In genomic region chr2:223949241-223949640, GRCh38 we compare ENCODE assay signal across 14 cellular contexts. TPM values are rescaled to one million over a fixed set of nuclear protein-coding genes. Genes with fewer than 3 reads are reported as not detected.
DNase-seq lines count a peak whose midpoint lies in the region; ATAC-seq and TF ChIP-seq lines count a peak whose summit lies in the region.
"Had no signal": no experiment of that assay in that cellular context is flagged by ENCODE, and none has a peak within 500 bp of the region (broad histone marks: within the 10 kb centered on the region; RNA-seq: fewer than 3 reads in every experiment).

No MANE protein-coding gene starts in this region.

- no peak overlapping the region for H3K4me3 ChIP-seq in esophagus squamous epithelium
- H3K4me3 ChIP-seq in coronary artery: no peak overlapping the region
- H3K4me3 ChIP-seq: pancreas, thoracic aorta had no signal

- no peak for ATAC-seq in activated T-cell treated with anti-CD3 and anti-CD28 coated beads, Interleukin-2, amount 50 U/mL, for 4 hours
- ATAC-seq in HG03175 (IDR thresholded peaks at IDR 0.05; ENCODE audit: unreplicated experiment): peak; percentile 11
- ATAC-seq in GM19351 (IDR thresholded peaks at IDR 0.05; ENCODE audit: unreplicated experiment): no peak
- ATAC-seq: pancreas had no signal

- H3K27me3 ChIP-seq in esophagus squamous epithelium: no peaks in the 10 kb centered on the region
- H3K27me3 ChIP-seq: pancreas had no signal

- H3K27ac ChIP-seq in VCaP: peak overlapping the region; percentile 77
- H3K27ac ChIP-seq in esophagus squamous epithelium: no peak overlapping the region
- no peak overlapping the region for H3K27ac ChIP-seq in coronary artery
- H3K27ac ChIP-seq: pancreas, thoracic aorta had no signal

- intact Hi-C loops in esophagus squamous epithelium (cut with DNase I): no loop called here

- H3K9me3 ChIP-seq in esophagus squamous epithelium: no peaks in the 10 kb centered on the region
- H3K9me3 ChIP-seq: pancreas, thoracic aorta had no signal

- H3K36me3 ChIP-seq in esophagus squamous epithelium: no peaks in the 10 kb centered on the region
- H3K36me3 ChIP-seq: pancreas, thoracic aorta had no signal

- H3K36me3 Mint-ChIP-seq in activated T-cell treated with anti-CD3 and anti-CD28 coated beads, Interleukin-2, amount 50 U/mL, for 24 hours (ENCODE audit: low read depth): peaks cover 7% of the 10 kb centered on the region
- H3K36me3 Mint-ChIP-seq in activated T-cell treated with anti-CD3 and anti-CD28 coated beads, Interleukin-2, amount 50 U/mL, for 4 hours (ENCODE audit: insufficient read depth): no peaks in the 10 kb centered on the region
- H3K36me3 Mint-ChIP-seq in neural crest cell (ENCODE audit: low read depth): no peaks in the 10 kb centered on the region

- H3K4me1 ChIP-seq in esophagus squamous epithelium: peaks cover 0 to 34% (median 3%) of the 10 kb centered on the region in 3 donors

- DNase-seq in activated T-cell treated with anti-CD3 and anti-CD28 coated beads, Interleukin-2, amount 50 U/mL, for 24 hours: no peak
- DNase-seq in activated T-cell treated with anti-CD3 and anti-CD28 coated beads, Interleukin-2, amount 50 U/mL, for 4 hours: no peak
- no peak for DNase-seq in neural crest cell (ENCODE audit: low read depth, low spot score)
- no peak for DNase-seq in esophagus squamous epithelium (lab: John Stamatoyannopoulos, UW)
- DNase-seq in coronary artery (ENCODE audit: low spot score): no peak
- DNase-seq: caudate nucleus, glutamatergic neuron, kidney glomerular epithelial cell, NCI-H1417 treated with DMSO at 0.1 percent for 48 hours, pancreas had no signal

- 51 to 73% methylated on average over 2 of the region's 3 CpGs for WGBS in esophagus squamous epithelium, 2 donors

- no peaks in the 10 kb centered on the region for H3K27me3 Mint-ChIP-seq in activated T-cell treated with anti-CD3 and anti-CD28 coated beads, Interleukin-2, amount 50 U/mL, for 24 hours
- H3K27me3 Mint-ChIP-seq in activated T-cell treated with anti-CD3 and anti-CD28 coated beads, Interleukin-2, amount 50 U/mL, for 4 hours (ENCODE audit: low read depth): no peaks in the 10 kb centered on the region
- no peaks in the 10 kb centered on the region for H3K27me3 Mint-ChIP-seq in neural crest cell (ENCODE audit: low read depth)

- H3K4me1 Mint-ChIP-seq in activated T-cell treated with anti-CD3 and anti-CD28 coated beads, Interleukin-2, amount 50 U/mL, for 24 hours (ENCODE audit: low read depth): peaks cover 67% of the 10 kb centered on the region
- H3K4me1 Mint-ChIP-seq in activated T-cell treated with anti-CD3 and anti-CD28 coated beads, Interleukin-2, amount 50 U/mL, for 4 hours (ENCODE audit: low read depth): peaks cover 40% of the 10 kb centered on the region
- peaks cover 32% of the 10 kb centered on the region for H3K4me1 Mint-ChIP-seq in neural crest cell

- no peak for TF ChIP-seq POLR2A in esophagus squamous epithelium (IDR thresholded peaks at IDR 0.05)

- H3K27ac Mint-ChIP-seq in activated T-cell treated with anti-CD3 and anti-CD28 coated beads, Interleukin-2, amount 50 U/mL, for 24 hours: peak overlapping the region; percentile 90
- H3K27ac Mint-ChIP-seq in neural crest cell (ENCODE audit: unreplicated experiment): no peak overlapping the region

- TF ChIP-seq CTCF in VCaP (conservative IDR thresholded peaks at IDR 0.05) (0 out of 2 replicates have a peak, but pooled peaks have one; percentile 13), neural crest cell (conservative IDR thresholded peaks at IDR 0.05) (no peak), esophagus squamous epithelium (IDR thresholded peaks at IDR 0.05) (no peak), coronary artery (IDR thresholded peaks at IDR 0.05) (no peak)

- H3K9me3 Mint-ChIP-seq in activated T-cell treated with anti-CD3 and anti-CD28 coated beads, Interleukin-2, amount 50 U/mL, for 24 hours: no peaks in the 10 kb centered on the region
- no peaks in the 10 kb centered on the region for H3K9me3 Mint-ChIP-seq in activated T-cell treated with anti-CD3 and anti-CD28 coated beads, Interleukin-2, amount 50 U/mL, for 4 hours
- no peaks in the 10 kb centered on the region for H3K9me3 Mint-ChIP-seq in neural crest cell

- no peak overlapping the region for H3K4me3 Mint-ChIP-seq in activated T-cell treated with anti-CD3 and anti-CD28 coated beads, Interleukin-2, amount 50 U/mL, for 24 hours
- H3K4me3 Mint-ChIP-seq in activated T-cell treated with anti-CD3 and anti-CD28 coated beads, Interleukin-2, amount 50 U/mL, for 4 hours: no peak overlapping the region
- peak overlapping the region; percentile 49 for H3K4me3 Mint-ChIP-seq in neural crest cell

RNA-seq across cellular contexts. Expression of gene WDFY1, which starts 4.1 kb away (rescaled TPM):
- 10 to 100 TPM; 21.3 to 32.8 (median 23.2) TPM for total RNA-seq in activated T-cell treated with anti-CD3 and anti-CD28 coated beads, Interleukin-2, amount 50 U/mL, for 4 hours
- total RNA-seq in neural crest cell: 41.1 and 43.3 TPM in 2 replicates
- 10 to 100 TPM; 13.8 to 36.4 (median 21.3) TPM for total RNA-seq in esophagus squamous epithelium

RNA-seq across cellular contexts. Expression of gene MRPL44, which starts 8.0 kb away (rescaled TPM):
- 10 to 100 TPM; 41.2 to 44.1 (median 41.7) TPM for total RNA-seq in activated T-cell treated with anti-CD3 and anti-CD28 coated beads, Interleukin-2, amount 50 U/mL, for 4 hours
- 33.4 and 36.6 TPM in 2 replicates for total RNA-seq in neural crest cell
- 10 to 100 TPM; 18.5 to 35.6 (median 23.5) TPM for total RNA-seq in esophagus squamous epithelium
